ENCODE assay signal across 12 cellular contexts in the genomic region with DNA sequence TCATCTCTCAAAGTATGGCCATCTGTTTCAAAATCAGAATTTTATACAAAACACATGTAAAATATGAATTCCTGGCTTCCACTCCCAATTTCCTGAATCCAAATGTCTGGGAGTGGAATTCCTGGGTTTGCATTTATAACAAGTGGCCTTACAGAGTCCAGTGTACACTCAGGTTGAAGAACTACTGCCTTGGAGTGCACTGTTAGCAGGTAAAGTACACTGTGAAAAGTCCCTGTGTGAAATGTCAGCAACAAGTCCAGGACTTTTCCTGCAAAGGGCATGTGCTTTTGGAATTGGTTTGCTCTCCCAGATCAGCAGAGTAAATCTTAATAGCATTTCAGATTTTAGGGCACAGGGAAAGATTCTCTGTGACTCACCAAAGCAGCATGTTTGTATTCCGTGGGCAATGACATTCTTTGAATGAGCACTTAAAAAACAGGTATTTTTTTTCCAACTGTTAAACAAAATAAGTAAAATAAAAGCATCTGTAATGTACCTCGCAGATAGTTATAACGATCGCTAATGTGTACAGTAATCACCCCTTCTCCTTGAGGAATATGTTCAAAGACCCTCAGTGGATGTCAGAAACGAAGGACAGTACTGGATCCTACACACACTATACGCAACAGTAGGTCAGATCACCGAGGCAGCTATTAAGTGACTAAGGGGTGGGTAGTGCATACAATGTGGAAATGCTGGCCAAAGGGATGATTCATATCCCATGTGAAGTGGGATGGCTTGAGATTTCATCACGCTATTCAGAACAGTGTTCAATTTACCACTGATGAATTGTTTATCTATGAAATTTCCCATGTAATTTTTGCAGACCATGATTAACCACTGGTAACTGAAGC. TPM values are rescaled to one million over a fixed set of nuclear protein-coding genes. Genes with fewer than 3 reads are reported as not detected.
DNase-seq lines count a peak whose midpoint lies in the region; ATAC-seq and FAIRE-seq lines count a peak whose summit lies in the region.
"Had no signal": no experiment of that assay in that cellular context is flagged by ENCODE, and none has a peak within 500 bp of the region (broad histone marks: within the 10 kb centered on the region; RNA-seq: fewer than 3 reads in every experiment).

No MANE protein-coding gene starts in this region.

- intact Hi-C loops in left ventricle myocardium superior (cut with micrococcal nuclease): no loop called here

- H3K4me3 ChIP-seq in skeletal muscle cell (ENCODE audit: low read depth, low read length): no peak overlapping the region
- H3K4me3 ChIP-seq: ovary had no signal

- peak; percentile 96 for FAIRE-seq in RCC 7860 (lab: Jason Lieb, UNC)

- DNase-seq in GOT3 (lab: John Stamatoyannopoulos, UW): peak; percentile 13
- DNase-seq in RCC 7860 (ENCODE audit: low spot score): peak; percentile 93
- DNase-seq in skeletal muscle cell (ENCODE audit: low read depth): peak; percentile 94
- DNase-seq in left ventricle myocardium superior: no peak
- no peak for DNase-seq in DMS 273 treated with DMSO at 0.1 percent for 48 hours (lab: John Stamatoyannopoulos, UW)
- DNase-seq: head of caudate nucleus, NCI-H1105, ovary, T-helper 2 cell had no signal

- ATAC-seq in esophagus mucosa (peak; percentile 93), left ventricle myocardium superior (no peak), HG03196 (IDR thresholded peaks at IDR 0.05; ENCODE audit: unreplicated experiment) (no peak), GM18868 (IDR thresholded peaks at IDR 0.05; ENCODE audit: unreplicated experiment) (no peak)

RNA-seq across cellular contexts. Expression of a gene that starts 1.9 kb away (rescaled TPM):
- total RNA-seq in esophagus mucosa: 0.76 TPM
- total RNA-seq in left ventricle myocardium superior: not detected

Comparison
In these comparisons a context has a peak if more than half of its experiments do, and no peak if none do; other contexts are left out.
1. DNase-seq: peak in GOT3 (single experiment), RCC 7860 (single experiment) and skeletal muscle cell (single experiment); none in left ventricle myocardium superior (single experiment) and DMS 273 treated with DMSO at 0.1 percent for 48 hours (single experiment).